In genomic region chr11:74566386-74566960, GRCh38 we compare ENCODE assay signal across 19 cellular contexts.
"Had no signal": no experiment of that assay in that cellular context is flagged by ENCODE, and none has a peak within 500 bp of the region (broad histone marks: within the 10 kb centered on the region; RNA-seq: fewer than 3 reads in every experiment).

No MANE protein-coding gene starts in this region.

- H3K36me3 ChIP-seq: colonic mucosa, thoracic aorta, upper lobe of right lung had no signal

- H3K27ac ChIP-seq: colonic mucosa, thoracic aorta, upper lobe of right lung had no signal

- DNase-seq: activated CD4-positive, alpha-beta T cell treated with anti-CD3 and anti-CD28 coated beads for 48 hours; activated CD8-positive, alpha-beta T cell treated with anti-CD3 and anti-CD28 coated beads for 36 hours; activated effector memory CD4-positive, alpha-beta T cell treated with Interleukin-2 at 50 U/mL for 16 hours; activated T-cell treated with anti-CD3 and anti-CD28 coated beads, Interleukin-2, amount 50 U/mL, for 4 hours; amygdala; central memory CD4-positive, alpha-beta T cell; colonic mucosa; hippocampal formation; mucosa of descending colon; natural killer cell; stimulated activated CD4-positive, alpha-beta T cell treated with anti-CD3 and anti-CD28 coated beads, Interleukin-1b, Interleukin-23, amount 100 ng/mL, for 48 hours; stimulated activated naive CD8-positive, alpha-beta T cell treated with anti-CD3 and anti-CD28 coated beads, Interleukin-15, amount 100 ng/mL, for 72 hours; T-helper 2 cell; upper lobe of right lung had no signal

- H3K27me3 ChIP-seq: colonic mucosa, upper lobe of right lung had no signal

- H3K4me3 ChIP-seq: colonic mucosa, mucosa of descending colon, thoracic aorta, upper lobe of right lung had no signal

- H3K9me3 ChIP-seq: colonic mucosa, mucosa of descending colon, thoracic aorta had no signal

- FAIRE-seq: TTC549 had no signal

- ATAC-seq: activated CD8-positive, alpha-beta T cell treated with anti-CD3 and anti-CD28 coated beads for 36 hours; activated T-cell treated with anti-CD3 and anti-CD28 coated beads, Interleukin-2, amount 50 U/mL, for 4 hours; esophagus mucosa; mucosa of descending colon; natural killer cell; sciatic nerve; stimulated activated naive CD8-positive, alpha-beta T cell treated with anti-CD3 and anti-CD28 coated beads, Interleukin-15, amount 100 ng/mL, for 72 hours; upper lobe of right lung; WTC11 had no signal

- H3K4me1 ChIP-seq: colonic mucosa, upper lobe of right lung had no signal
